Comparison of ENCODE assay signal across 8 cellular contexts in genomic region chr1:200668514-200669313, GRCh38. TPM values are rescaled to one million over a fixed set of nuclear protein-coding genes. Genes with fewer than 3 reads are reported as not detected.
DNase-seq lines count a peak whose midpoint lies in the region; ATAC-seq and TF ChIP-seq lines count a peak whose summit lies in the region.

No MANE protein-coding gene starts in this region.

- peaks cover 4% of the 10 kb centered on the region for H3K79me2 ChIP-seq in fibroblast of lung (ENCODE audit: control insufficient read depth, insufficient read depth, low read length)

- no peak for DNase-seq in GM12865 (ENCODE audit: low read depth)
- DNase-seq in RWPE2 (ENCODE audit: low spot score), result no peak
- DNase-seq in fibroblast of lung (ENCODE audit: low read depth in 2 of 2), result no peak
- no peak for DNase-seq in midbrain (lab: John Stamatoyannopoulos, UW)
- no peak for DNase-seq in NCI-H1048 (lab: John Stamatoyannopoulos, UW)
- no peak for DNase-seq in NCI-H1092 (lab: John Stamatoyannopoulos, UW)

- ATAC-seq in RWPE2 (ENCODE audit: low read depth), result no peak
- ATAC-seq in GM21786 (IDR thresholded peaks at IDR 0.05; ENCODE audit: unreplicated experiment), result no peak

- H4K20me1 ChIP-seq in fibroblast of lung (ENCODE audit: control insufficient read depth, extremely low read depth, insufficient read depth, low read length), result no peaks in the 10 kb centered on the region

- H3K4me3 ChIP-seq in GM12865 (ENCODE audit: low read depth, low read length) (peak overlapping the region; percentile 73), RWPE2 (ENCODE audit: severe bottlenecking) (peak overlapping the region; percentile 62), fibroblast of lung (replicated peaks in 1 of 4; ENCODE audit: control extremely low read depth in 1 of 4, insufficient read depth in 1 of 4, low read depth in 3 of 4, low read length in 4 of 4) (peak overlapping the region; percentile 37 to 89 (median 72)), rectal smooth muscle tissue (ENCODE audit: low read length) (peak overlapping the region; percentile 94)

- H3K36me3 ChIP-seq in RWPE2 (ENCODE audit: low read depth), result peaks cover 39% of the 10 kb centered on the region
- H3K36me3 ChIP-seq in fibroblast of lung (ENCODE audit: control insufficient read depth, insufficient read depth, low read length), result peaks cover 4% of the 10 kb centered on the region
- H3K36me3 ChIP-seq in rectal smooth muscle tissue (ENCODE audit: control insufficient read depth, insufficient read depth, low read length), result peaks cover 3% of the 10 kb centered on the region

- H3K4me1 ChIP-seq in RWPE2 (ENCODE audit: insufficient read depth, poor library complexity, severe bottlenecking) (peaks cover 42% of the 10 kb centered on the region), fibroblast of lung (ENCODE audit: control insufficient read depth, extremely low read depth, insufficient read depth, low read length) (peaks cover 6% of the 10 kb centered on the region), rectal smooth muscle tissue (ENCODE audit: control insufficient read depth, insufficient read depth, low read length) (peaks cover 8% of the 10 kb centered on the region)

- H3K27ac ChIP-seq in RWPE2 (ENCODE audit: poor library complexity, severe bottlenecking), result peak overlapping the region; percentile 99
- H3K27ac ChIP-seq in fibroblast of lung (ENCODE audit: insufficient read depth, low read length), result peak overlapping the region; percentile 100
- H3K27ac ChIP-seq in rectal smooth muscle tissue (ENCODE audit: low read depth, low read length), result peak overlapping the region; percentile 100

- no peaks in the 10 kb centered on the region for H3K9me3 ChIP-seq in RWPE2 (ENCODE audit: severe bottlenecking)
- no peaks in the 10 kb centered on the region for H3K9me3 ChIP-seq in fibroblast of lung (ENCODE audit: control insufficient read depth, insufficient read depth, low read depth, low read length)

- H3K9ac ChIP-seq in fibroblast of lung (ENCODE audit: insufficient read depth, low read length), result peak overlapping the region; percentile 45
- no peak overlapping the region for H3K9ac ChIP-seq in rectal smooth muscle tissue (ENCODE audit: low read length)

- TF ChIP-seq CTCF in GM12865 (IDR thresholded peaks at IDR 0.05; ENCODE audit: insufficient read depth, low read depth, low read length, missing control alignments), result no peak
- no peak for TF ChIP-seq CTCF in RWPE2 (IDR thresholded peaks at IDR 0.05; ENCODE audit: poor library complexity, severe bottlenecking)
- TF ChIP-seq CTCF in fibroblast of lung (conservative IDR thresholded peaks at IDR 0.05 in 1 of 2, IDR thresholded peaks at IDR 0.05 in 1 of 2; ENCODE audit: low read depth in 1 of 2, low read length in 2 of 2), result no peak

- H2AFZ ChIP-seq in fibroblast of lung (ENCODE audit: low read length), result peak overlapping the region; percentile 24

- H3K27me3 ChIP-seq in RWPE2 (ENCODE audit: insufficient read depth, poor library complexity, severe bottlenecking) (no peaks in the 10 kb centered on the region), fibroblast of lung (ENCODE audit: control insufficient read depth, insufficient read depth, low read length) (no peaks in the 10 kb centered on the region), rectal smooth muscle tissue (ENCODE audit: control insufficient read depth, insufficient read depth, low read length) (no peaks in the 10 kb centered on the region)

- peak overlapping the region; percentile 91 for H3K4me2 ChIP-seq in fibroblast of lung (ENCODE audit: extremely low read depth, insufficient read depth, low read length)

RNA-seq across cellular contexts. Expression of gene DDX59, which starts 1.0 kb away (rescaled TPM):
- 16.2 and 18.7 TPM in 2 replicates for total RNA-seq in fibroblast of lung
- polyA plus RNA-seq in fibroblast of lung, result 13.0 and 14.0 TPM in 2 replicates
- polyA plus RNA-seq in fibroblast of lung (2012), result 6.9 and 8.0 TPM in 2 replicates
- 0.33 and 1.1 TPM in 2 replicates for polyA minus RNA-seq in fibroblast of lung (ENCODE audit: low replicate concordance)

RNA-seq across cellular contexts. Expression of gene KIF14, which starts 48.2 kb away (rescaled TPM):
- total RNA-seq in fibroblast of lung, result 1.3 and 4.0 TPM in 2 replicates
- polyA plus RNA-seq in fibroblast of lung, result 2.2 and 7.0 TPM in 2 replicates
- polyA plus RNA-seq in fibroblast of lung (2012), result 1.4 and 4.6 TPM in 2 replicates
- polyA minus RNA-seq in fibroblast of lung (ENCODE audit: low replicate concordance), result 0.41 and 1.0 TPM in 2 replicates
